In the genomic region with DNA sequence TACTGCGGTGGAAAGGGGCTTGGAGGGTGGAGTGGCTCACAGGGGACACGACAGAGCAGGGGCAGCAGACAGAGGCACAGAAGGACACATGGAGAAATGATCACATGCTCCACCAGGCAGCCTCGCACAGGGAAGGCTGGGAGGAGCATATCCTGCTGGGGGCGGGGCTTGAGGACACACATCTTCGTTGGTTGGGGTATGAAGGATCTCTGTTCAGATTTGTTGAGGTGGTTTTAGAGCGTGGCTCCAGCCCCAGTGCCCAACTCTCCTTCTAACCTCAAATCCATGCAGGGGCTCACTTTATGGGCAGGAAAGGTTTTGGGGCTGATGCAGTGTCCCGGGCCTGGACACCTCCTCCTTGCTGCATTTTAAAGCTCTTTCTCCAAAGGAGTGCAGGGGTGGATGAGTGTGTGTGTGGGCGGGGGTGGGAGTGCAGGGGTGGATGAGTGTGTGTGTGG, we compare ENCODE assay signal across 8 cellular contexts. TPM values are rescaled to one million over a fixed set of nuclear protein-coding genes. Genes with fewer than 3 reads are reported as not detected.
DNase-seq lines count a peak whose midpoint lies in the region; ATAC-seq and TF ChIP-seq lines count a peak whose summit lies in the region.

No MANE protein-coding gene starts in this region.

- TF ChIP-seq CTCF in NB4 (IDR thresholded peaks at IDR 0.05; ENCODE audit: low read depth, low read length) = no peak
- no peak for TF ChIP-seq CTCF in astrocyte of the spinal cord (IDR thresholded peaks at IDR 0.05; ENCODE audit: low read depth, low read length)

- H3K27ac ChIP-seq in SK-N-MC = peak overlapping the region; percentile 83

- H3K4me3 ChIP-seq in NB4 (ENCODE audit: low read depth, low read length) (no peak overlapping the region), SK-N-MC (peak overlapping the region; percentile 74), astrocyte of the spinal cord (ENCODE audit: low read depth, low read length) (no peak overlapping the region)

- intact Hi-C loops in sciatic nerve (cut with DNase I) = loop anchor here (10.0 kb wide), 1 partner anchor 73 kb away; a partner anchor contains a TSS

- in situ Hi-C loops in astrocyte of the spinal cord (cut with HindIII; ENCODE audit: low sequenced_read_pairs) = no loop called here

- ATAC-seq in sciatic nerve (peak; percentile 81), HG03175 (IDR thresholded peaks at IDR 0.05; ENCODE audit: unreplicated experiment) (no peak)

- H3K9ac ChIP-seq in SK-N-MC (ENCODE audit: insufficient read length) = peak overlapping the region; percentile 70

- no peak for TF ChIP-seq POLR2A in NB4 (IDR thresholded peaks at IDR 0.05; ENCODE audit: extremely low read depth, insufficient read length)

- H3K9me3 ChIP-seq in SK-N-MC (ENCODE audit: low read depth, low read length) = no peaks in the 10 kb centered on the region

- H3K36me3 ChIP-seq in SK-N-MC (ENCODE audit: insufficient read depth, low read length) = peaks cover 5% of the 10 kb centered on the region; the same call in 1 of the 2 replicates

- DNase-seq in DMS 273 (lab: John Stamatoyannopoulos, UW; ENCODE audit: unreplicated experiment) (peak; percentile 88), NB4 (ENCODE audit: low read depth) (peak; percentile 63), SK-N-MC (ENCODE audit: low read depth, low spot score) (peak; percentile 22), astrocyte of the spinal cord (ENCODE audit: low read depth, low spot score) (peak; percentile 81), hippocampal formation (lab: John Stamatoyannopoulos, UW) (peak; percentile 56 to 70), sciatic nerve (ENCODE audit: low spot score) (peak; percentile 93), NK-92 (lab: John Stamatoyannopoulos, UW; ENCODE audit: unreplicated experiment) (no peak)

RNA-seq across cellular contexts. Expression of a gene that starts 0.7 kb away (rescaled TPM):
- total RNA-seq in sciatic nerve = 27.4 TPM

RNA-seq across cellular contexts. Expression of a gene that starts 5.8 kb away (rescaled TPM):
- 4.5 TPM for total RNA-seq in sciatic nerve

RNA-seq across cellular contexts. Expression of a gene that starts 13.3 kb away (rescaled TPM):
- total RNA-seq in sciatic nerve = 7.1 TPM

RNA-seq across cellular contexts. Expression of a gene that starts 23.6 kb away (rescaled TPM):
- 0.71 TPM for total RNA-seq in sciatic nerve

RNA-seq across cellular contexts. Expression of a gene that starts 24.5 kb away (rescaled TPM):
- total RNA-seq in sciatic nerve = 70.1 TPM
